Comparison of ENCODE assay signal across 1 cellular context in genomic region chr14:59869381-59870255, GRCh38.
TF ChIP-seq lines count a peak whose summit lies in the region.

No MANE protein-coding gene starts in this region.

TF ChIP-seq in H1, 55 proteins besides CTCF, POLR2A, EP300 and RAD21:
- no peak for TF ChIP-seq ASH2L (IDR thresholded peaks at IDR 0.05; ENCODE audit: low read length)
- no peak for TF ChIP-seq CEBPB (IDR thresholded peaks at IDR 0.05; ENCODE audit: low read depth, low read length)
- no peak for TF ChIP-seq RFX5 (IDR thresholded peaks at IDR 0.05; ENCODE audit: borderline replicate concordance, low read depth, low read length)
- no peak for TF ChIP-seq BRCA1 (IDR thresholded peaks at IDR 0.05; ENCODE audit: low read depth, low read length)
- TF ChIP-seq KDM1A (IDR thresholded peaks at IDR 0.05; ENCODE audit: borderline replicate concordance, low read length) = no peak
- TF ChIP-seq SUZ12 (IDR thresholded peaks at IDR 0.05; ENCODE audit: low read length) = peak; percentile 4; the same call in 1 of the 2 replicates
- TF ChIP-seq CTBP2 (IDR thresholded peaks at IDR 0.05; ENCODE audit: borderline replicate concordance, insufficient read depth, insufficient read length, low read length) = peak; percentile 24
- TF ChIP-seq RXRA (IDR thresholded peaks at IDR 0.05; ENCODE audit: insufficient read depth, low read depth, low read length) = no peak
- peak; percentile 39 for TF ChIP-seq SAP30 (IDR thresholded peaks at IDR 0.05; ENCODE audit: insufficient read depth, insufficient replicate concordance, low read length)
- TF ChIP-seq USF2 (IDR thresholded peaks at IDR 0.05; ENCODE audit: low read length) = no peak
- TF ChIP-seq POU5F1 (IDR thresholded peaks at IDR 0.05; ENCODE audit: low read depth, low read length) = no peak
- TF ChIP-seq SIN3A (conservative IDR thresholded peaks at IDR 0.05 in 1 of 2, IDR thresholded peaks at IDR 0.05 in 1 of 2; ENCODE audit: low read depth in 1 of 2, low read length in 2 of 2) = peak in 1 of 2 experiments; percentile 49; a peak in 2 of 4 replicates
